ENCODE assay signal across 8 cellular contexts in genomic region chr1:198179556-198179981, GRCh38. TPM values are rescaled to one million over a fixed set of nuclear protein-coding genes. Genes with fewer than 3 reads are reported as not detected.
DNase-seq lines count a peak whose midpoint lies in the region; ATAC-seq lines count a peak whose summit lies in the region.

No MANE protein-coding gene starts in this region.

- H3K27me3 Mint-ChIP-seq in activated T-helper 2 cell treated with anti-CD3 and anti-CD28 coated beads, Interferon-gamma antibody, Interleukin-2, Interleukin-4, amounts not matched to agents 10 μg/mL and 5 μg/mL and 100 μg/mL, durations not matched to agents 14 hours and 24 hours and 36 hours (ENCODE audit: low read depth): no peaks in the 10 kb centered on the region
- no peaks in the 10 kb centered on the region for H3K27me3 Mint-ChIP-seq in natural killer cell treated with Interleukin-12 subunit alpha and Interleukin-12 subunit beta and Interleukin-15 and Interleukin-18, amount 100 ng/mL, for 72 hours

- H3K4me1 Mint-ChIP-seq in activated T-helper 2 cell treated with anti-CD3 and anti-CD28 coated beads, Interferon-gamma antibody, Interleukin-2, Interleukin-4, amounts not matched to agents 10 μg/mL and 5 μg/mL and 100 μg/mL, durations not matched to agents 14 hours and 24 hours and 36 hours (ENCODE audit: low read depth): peaks cover 82% of the 10 kb centered on the region
- peaks cover 54 to 76% of the 10 kb centered on the region in 2 donors for H3K4me1 Mint-ChIP-seq in natural killer cell treated with Interleukin-12 subunit alpha and Interleukin-12 subunit beta and Interleukin-15 and Interleukin-18, amount 100 ng/mL, for 72 hours (ENCODE audit: low read depth in 2 of 2)

- peak overlapping the region; percentile 57 for H3K4me3 Mint-ChIP-seq in activated T-helper 2 cell treated with anti-CD3 and anti-CD28 coated beads, Interferon-gamma antibody, Interleukin-2, Interleukin-4, amounts not matched to agents 10 μg/mL and 5 μg/mL and 100 μg/mL, durations not matched to agents 14 hours and 24 hours and 36 hours (ENCODE audit: low read depth)
- H3K4me3 Mint-ChIP-seq in natural killer cell treated with Interleukin-12 subunit alpha and Interleukin-12 subunit beta and Interleukin-15 and Interleukin-18, amount 100 ng/mL, for 72 hours: peak overlapping the region; percentile 80

- no peak for DNase-seq in activated T-helper 2 cell treated with anti-CD3 and anti-CD28 coated beads, Interferon-gamma antibody, Interleukin-2, Interleukin-4, amounts not matched to agents 10 μg/mL and 5 μg/mL and 100 μg/mL, durations not matched to agents 14 hours and 24 hours and 36 hours (ENCODE audit: low spot score)
- no peak for DNase-seq in natural killer cell treated with Interleukin-12 subunit alpha and Interleukin-12 subunit beta and Interleukin-15 and Interleukin-18, amount 100 ng/mL, for 72 hours (ENCODE audit: low spot score)
- DNase-seq in NCI-H146 (lab: John Stamatoyannopoulos, UW): no peak
- no peak for DNase-seq in iPS-NIHi7 (ENCODE audit: extremely low spot score)

- ATAC-seq in GM18867 (IDR thresholded peaks at IDR 0.05; ENCODE audit: unreplicated experiment): peak; percentile 39
- peak; percentile 25 for ATAC-seq in HG03354 (IDR thresholded peaks at IDR 0.05; ENCODE audit: poor library complexity, severe bottlenecking, unreplicated experiment)
- peak; percentile 40 to 69 for ATAC-seq in natural killer cell treated with Interleukin-12 subunit alpha and Interleukin-12 subunit beta and Interleukin-15 and Interleukin-18, amount 100 ng/mL, for 72 hours
- no peak for ATAC-seq in GM19397 (IDR thresholded peaks at IDR 0.05; ENCODE audit: unreplicated experiment)
- ATAC-seq in GM19328 (IDR thresholded peaks at IDR 0.05; ENCODE audit: unreplicated experiment): no peak

- intact Hi-C loops in activated T-helper 2 cell treated with anti-CD3 and anti-CD28 coated beads, Interferon-gamma antibody, Interleukin-2, Interleukin-4, amounts not matched to agents 10 μg/mL and 5 μg/mL and 100 μg/mL, durations not matched to agents 14 hours and 24 hours and 36 hours (cut with micrococcal nuclease): no loop called here

- H3K36me3 Mint-ChIP-seq in activated T-helper 2 cell treated with anti-CD3 and anti-CD28 coated beads, Interferon-gamma antibody, Interleukin-2, Interleukin-4, amounts not matched to agents 10 μg/mL and 5 μg/mL and 100 μg/mL, durations not matched to agents 14 hours and 24 hours and 36 hours (ENCODE audit: low read depth): peaks cover 18% of the 10 kb centered on the region
- H3K36me3 Mint-ChIP-seq in natural killer cell treated with Interleukin-12 subunit alpha and Interleukin-12 subunit beta and Interleukin-15 and Interleukin-18, amount 100 ng/mL, for 72 hours: no peaks in the 10 kb centered on the region

- H3K9me3 Mint-ChIP-seq in activated T-helper 2 cell treated with anti-CD3 and anti-CD28 coated beads, Interferon-gamma antibody, Interleukin-2, Interleukin-4, amounts not matched to agents 10 μg/mL and 5 μg/mL and 100 μg/mL, durations not matched to agents 14 hours and 24 hours and 36 hours: no peaks in the 10 kb centered on the region
- no peaks in the 10 kb centered on the region for H3K9me3 Mint-ChIP-seq in natural killer cell treated with Interleukin-12 subunit alpha and Interleukin-12 subunit beta and Interleukin-15 and Interleukin-18, amount 100 ng/mL, for 72 hours

- peak overlapping the region; percentile 58 for H3K27ac Mint-ChIP-seq in activated T-helper 2 cell treated with anti-CD3 and anti-CD28 coated beads, Interferon-gamma antibody, Interleukin-2, Interleukin-4, amounts not matched to agents 10 μg/mL and 5 μg/mL and 100 μg/mL, durations not matched to agents 14 hours and 24 hours and 36 hours
- H3K27ac Mint-ChIP-seq in natural killer cell treated with Interleukin-12 subunit alpha and Interleukin-12 subunit beta and Interleukin-15 and Interleukin-18, amount 100 ng/mL, for 72 hours: peak overlapping the region; percentile 87 to 90

RNA-seq across cellular contexts. Expression of gene NEK7, which starts 22.8 kb away (rescaled TPM):
- total RNA-seq in activated T-helper 2 cell treated with anti-CD3 and anti-CD28 coated beads, Interferon-gamma antibody, Interleukin-2, Interleukin-4, amounts not matched to agents 10 μg/mL and 5 μg/mL and 100 μg/mL, durations not matched to agents 14 hours and 24 hours and 36 hours: 105 and 118 TPM in 2 replicates
- 100 to 1,000 TPM in 1 of 2 donors, 10 to 100 TPM in 1; 80.0 to 108 TPM for total RNA-seq in natural killer cell treated with Interleukin-12 subunit alpha and Interleukin-12 subunit beta and Interleukin-15 and Interleukin-18, amount 100 ng/mL, for 72 hours

Comparison
In these comparisons a context has a peak if more than half of its experiments do, and no peak if none do; other contexts are left out.
1. ATAC-seq: peak in GM18867 (single experiment), HG03354 (single experiment) and natural killer cell treated with Interleukin-12 subunit alpha and Interleukin-12 subunit beta and Interleukin-15 and Interleukin-18, amount 100 ng/mL, for 72 hours (2 of 2); none in GM19397 (single experiment) and GM19328 (single experiment).